In genomic region chr14:21913759-21914158, GRCh38 we compare ENCODE assay signal across 8 cellular contexts.
A peak's percentile ranks its signal among the peaks of the same experiment; 100 is the strongest.
DNase-seq lines count a peak whose midpoint lies in the region; ATAC-seq and TF ChIP-seq lines count a peak whose summit lies in the region.

No MANE protein-coding gene starts in this region.

- in situ Hi-C loops in Panc1 (cut with HindIII; ENCODE audit: low pct_unique_long_range_greater_than_20kb, low sequenced_read_pairs): no loop called here

- H3K9ac ChIP-seq in parathyroid adenoma: no peak overlapping the region

- no peak overlapping the region for H3K4me3 ChIP-seq in GM06990 (replicated peaks; ENCODE audit: low read depth, low read length)
- H3K4me3 ChIP-seq in HL-60 (replicated peaks; ENCODE audit: insufficient read depth, low read length): no peak overlapping the region
- H3K4me3 ChIP-seq in Panc1 (ENCODE audit: low read depth in 2 of 2, low read length in 2 of 2): no peak overlapping the region
- no peak overlapping the region for H3K4me3 ChIP-seq in parathyroid adenoma (ENCODE audit: low read depth, low read length)

- POLR2A ChIA-PET in Panc1 (lab: Charles Lee): no interaction called here

- ATAC-seq in Panc1 (peak; percentile 59; the same call in 1 of the 2 replicates), GM18858 (IDR thresholded peaks at IDR 0.05; ENCODE audit: unreplicated experiment) (no peak)

- DNase-seq in GM06990 (ENCODE audit: extremely low read depth, insufficient read length) (peak; percentile 3), HL-60 (ENCODE audit: low read depth in 1 of 2, low spot score in 1 of 2) (peak; percentile 23 to 62), Panc1 (ENCODE audit: low read depth, low spot score) (no peak), foreskin melanocyte (peak; percentile 77), cerebellar nuclear complex (lab: John Stamatoyannopoulos, UW) (no peak)
- DNase-seq in activated T-cell treated with anti-CD3 and anti-CD28 coated beads, Interleukin-2, amount 50 U/mL, for 24 hours: peak; percentile 61

- CTCF ChIA-PET in Panc1 (lab: Charles Lee): no interaction called here

- no peak overlapping the region for H3K27ac ChIP-seq in HL-60 (replicated peaks)
- H3K27ac ChIP-seq in Panc1 (ENCODE audit: low read length): no peak overlapping the region
- no peak overlapping the region for H3K27ac ChIP-seq in parathyroid adenoma

- H3K36me3 Mint-ChIP-seq in activated T-cell treated with anti-CD3 and anti-CD28 coated beads, Interleukin-2, amount 50 U/mL, for 24 hours (ENCODE audit: low read depth): no peaks in the 10 kb centered on the region

- no peak overlapping the region for H2AFZ ChIP-seq in parathyroid adenoma

- H3K9me3 ChIP-seq in Panc1 (ENCODE audit: control insufficient read depth, insufficient read depth, low read depth, low read length): no peaks in the 10 kb centered on the region
- H3K9me3 ChIP-seq in parathyroid adenoma (ENCODE audit: control insufficient read depth, low read length): no peaks in the 10 kb centered on the region

- H3K36me3 ChIP-seq in GM06990 (ENCODE audit: control insufficient read depth, insufficient read depth, low read length) (no peaks in the 10 kb centered on the region), Panc1 (ENCODE audit: control insufficient read depth, insufficient read depth, low read length) (no peaks in the 10 kb centered on the region), parathyroid adenoma (ENCODE audit: control insufficient read depth, insufficient read depth, low read length) (no peaks in the 10 kb centered on the region)

- H3K4me3 Mint-ChIP-seq in activated T-cell treated with anti-CD3 and anti-CD28 coated beads, Interleukin-2, amount 50 U/mL, for 24 hours: peak overlapping the region; percentile 63

- H3K79me2 ChIP-seq in parathyroid adenoma: no peaks in the 10 kb centered on the region

- no peaks in the 10 kb centered on the region for H3K27me3 Mint-ChIP-seq in activated T-cell treated with anti-CD3 and anti-CD28 coated beads, Interleukin-2, amount 50 U/mL, for 24 hours

- intact Hi-C loops in Panc1 (cut with micrococcal nuclease; ENCODE audit: unreplicated experiment): loop anchor here (10.0 kb wide), 1 partner anchor 71 kb away; no protein-coding TSS in a partner anchor

- H3K9me3 Mint-ChIP-seq in activated T-cell treated with anti-CD3 and anti-CD28 coated beads, Interleukin-2, amount 50 U/mL, for 24 hours: no peaks in the 10 kb centered on the region

- peak overlapping the region; percentile 78 for H3K27ac Mint-ChIP-seq in activated T-cell treated with anti-CD3 and anti-CD28 coated beads, Interleukin-2, amount 50 U/mL, for 24 hours

- H3K4me1 ChIP-seq in Panc1 (ENCODE audit: control insufficient read depth, insufficient read depth, low read length) (no peaks in the 10 kb centered on the region), parathyroid adenoma (no peaks in the 10 kb centered on the region)

- no TSS peak for BruUV-seq in Panc1 (replicated peaks; lab: Mats Ljungman, UMichigan)

- H3K27me3 ChIP-seq in GM06990 (replicated peaks; ENCODE audit: control insufficient read depth, insufficient read depth, low read length) (no peaks in the 10 kb centered on the region), HL-60 (ENCODE audit: insufficient read depth, poor library complexity, severe bottlenecking) (no peaks in the 10 kb centered on the region), Panc1 (ENCODE audit: control insufficient read depth, insufficient read depth, low read length) (no peaks in the 10 kb centered on the region), parathyroid adenoma (ENCODE audit: control insufficient read depth, insufficient read depth, low read length) (no peaks in the 10 kb centered on the region)

- TF ChIP-seq CTCF in GM06990 (IDR thresholded peaks at IDR 0.05; ENCODE audit: insufficient read depth, low read length, poor library complexity, severe bottlenecking) (peak; percentile 79), HL-60 (IDR thresholded peaks at IDR 0.05; ENCODE audit: insufficient read depth, low read length) (peak; percentile 34), Panc1 (IDR thresholded peaks at IDR 0.05) (peak; percentile 72), parathyroid adenoma (IDR thresholded peaks at IDR 0.05) (peak; percentile 35)

- H3K4me2 ChIP-seq in parathyroid adenoma (ENCODE audit: low read length): no peak overlapping the region

- H3K4me1 Mint-ChIP-seq in activated T-cell treated with anti-CD3 and anti-CD28 coated beads, Interleukin-2, amount 50 U/mL, for 24 hours (ENCODE audit: low read depth): peaks cover 57% of the 10 kb centered on the region

Comparison
In these comparisons a context has a peak if more than half of its experiments do, and no peak if none do; other contexts are left out.
1. DNase-seq: peak in GM06990 (single experiment), HL-60 (2 of 2), activated T-cell treated with anti-CD3 and anti-CD28 coated beads, Interleukin-2, amount 50 U/mL, for 24 hours (single experiment) and foreskin melanocyte (single experiment); none in Panc1 (single experiment) and cerebellar nuclear complex (0 of 2).
2. Peak in every context shown above with its lines, with median percentiles within 50 percentile points of each other: CTCF ChIP-seq.